24 cellular contexts compared by ENCODE assay signal in the genomic region with DNA sequence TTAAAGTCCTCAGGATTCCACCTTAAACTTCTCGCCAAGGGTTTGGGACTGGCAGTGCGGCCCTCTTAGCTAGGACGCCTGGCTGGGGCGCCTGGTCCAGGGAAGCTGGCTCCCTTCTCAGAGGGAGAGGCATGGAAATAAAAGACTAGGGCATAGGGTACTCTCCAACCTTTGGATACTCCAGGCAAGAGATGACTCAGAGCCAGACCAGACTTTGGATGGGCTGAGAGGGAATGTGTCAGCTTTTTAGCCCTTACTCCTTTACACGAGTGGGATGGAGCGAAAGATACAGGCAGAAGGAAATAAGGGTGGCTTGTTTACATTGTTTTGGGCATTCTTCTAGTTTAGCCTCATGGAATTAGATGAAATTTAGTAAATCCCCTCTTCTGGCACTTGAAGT. TPM values are rescaled to one million over a fixed set of nuclear protein-coding genes. Genes with fewer than 3 reads are reported as not detected.
DNase-seq lines count a peak whose midpoint lies in the region; TF ChIP-seq lines count a peak whose summit lies in the region.
"Had no signal": no experiment of that assay in that cellular context is flagged by ENCODE, and none has a peak within 500 bp of the region (broad histone marks: within the 10 kb centered on the region; RNA-seq: fewer than 3 reads in every experiment).

No MANE protein-coding gene starts in this region.

- no peak for TF ChIP-seq POLR2A in spleen (IDR thresholded peaks at IDR 0.05)

- peaks cover 2% of the 10 kb centered on the region for H3K27me3 Mint-ChIP-seq in HFFc6 (ENCODE audit: insufficient read depth)

- H3K4me3 ChIP-seq in brain microvascular endothelial cell (ENCODE audit: low read depth, low read length): no peak overlapping the region
- no peak overlapping the region for H3K4me3 ChIP-seq in hepatocyte
- H3K4me3 ChIP-seq in spleen: no peak overlapping the region
- no peak overlapping the region for H3K4me3 ChIP-seq in A673 (ENCODE audit: low read depth, low read length, poor library complexity, severe bottlenecking)
- H3K4me3 ChIP-seq: body of pancreas, dorsolateral prefrontal cortex, GM12878, stomach, vagina had no signal

- no peak overlapping the region for H2AFZ ChIP-seq in hepatocyte

- H3K27ac Mint-ChIP-seq in HFFc6: no peak overlapping the region
- H3K27ac Mint-ChIP-seq: CD8-positive, alpha-beta memory T cell; nephron had no signal

- in situ Hi-C loops in brain microvascular endothelial cell (cut with HindIII; ENCODE audit: low pct_ligation_motif_present, low sequenced_read_pairs): no loop called here

- WGBS in hepatocyte (ENCODE audit: low lambda C conversion rate, missing lambda C conversion rate): 89% methylated on average over 6 of the region's 6 CpGs
- WGBS in spleen, 5 donors: 94 to 98% (median 96%) methylated on average over 6 of the region's 6 CpGs

- no TSS peak for BruUV-seq in A673 (replicated peaks; lab: Mats Ljungman, UMichigan)

- CTCF ChIA-PET in A673 (lab: Charles Lee): no interaction called here

- no peaks in the 10 kb centered on the region for H3K36me3 ChIP-seq in brain microvascular endothelial cell (replicated peaks)
- no peaks in the 10 kb centered on the region for H3K36me3 ChIP-seq in hepatocyte (replicated peaks; ENCODE audit: insufficient read depth, low read depth)
- H3K36me3 ChIP-seq in spleen: no peaks in the 10 kb centered on the region
- H3K36me3 ChIP-seq in A673 (ENCODE audit: insufficient read depth, low read length, poor library complexity, severe bottlenecking): no peaks in the 10 kb centered on the region
- H3K36me3 ChIP-seq: stomach, vagina had no signal

- H4K20me1 ChIP-seq in hepatocyte (ENCODE audit: insufficient read depth, poor library complexity, severe bottlenecking): no peaks in the 10 kb centered on the region

- H3K4me1 ChIP-seq in hepatocyte (ENCODE audit: insufficient read depth): no peaks in the 10 kb centered on the region
- H3K4me1 ChIP-seq in spleen: peaks cover 0 to 13% (median 5%) of the 10 kb centered on the region in 6 donors
- no peaks in the 10 kb centered on the region for H3K4me1 ChIP-seq in A673 (ENCODE audit: insufficient read depth, low read length, poor library complexity, severe bottlenecking)
- H3K4me1 ChIP-seq: body of pancreas, stomach had no signal

- TF ChIP-seq CTCF in HFFc6 (IDR thresholded peaks at IDR 0.05): no peak
- TF ChIP-seq CTCF in brain microvascular endothelial cell (IDR thresholded peaks at IDR 0.05; ENCODE audit: low read depth, low read length, missing control alignments): no peak
- TF ChIP-seq CTCF in hepatocyte (IDR thresholded peaks at IDR 0.05; ENCODE audit: poor library complexity): no peak
- no peak for TF ChIP-seq CTCF in spleen (IDR thresholded peaks at IDR 0.05 in 8 of 11, conservative IDR thresholded peaks at IDR 0.05 in 3 of 11)
- TF ChIP-seq CTCF in A673 (conservative IDR thresholded peaks at IDR 0.05; ENCODE audit: low read depth, low read length): no peak

- H3K27me3 ChIP-seq in brain microvascular endothelial cell (replicated peaks) (no peaks in the 10 kb centered on the region), hepatocyte (no peaks in the 10 kb centered on the region), spleen (replicated peaks in 1 of 7) (peaks cover 0 to 4% (median 0%) of the 10 kb centered on the region in 7 donors), A673 (replicated peaks; ENCODE audit: insufficient read depth, low read depth, low read length, poor library complexity) (no peaks in the 10 kb centered on the region)
- H3K27me3 ChIP-seq: body of pancreas, dorsolateral prefrontal cortex, stomach, vagina had no signal

- H3K4me3 Mint-ChIP-seq in HFFc6: peak overlapping the region; percentile 20; the same call in 1 of the 2 replicates
- H3K4me3 Mint-ChIP-seq: CD8-positive, alpha-beta memory T cell; nephron had no signal

- H3K4me2 ChIP-seq in hepatocyte: no peak overlapping the region

- H3K4me1 Mint-ChIP-seq in HFFc6 (ENCODE audit: low read depth): peaks cover 30% of the 10 kb centered on the region

- H3K27ac ChIP-seq in brain microvascular endothelial cell (no peak overlapping the region), hepatocyte (no peak overlapping the region), spleen (no peak overlapping the region), A673 (ENCODE audit: low read depth, low read length, poor library complexity, severe bottlenecking) (no peak overlapping the region)
- H3K27ac ChIP-seq: body of pancreas, dorsolateral prefrontal cortex, stomach, vagina had no signal

- intact Hi-C loops in spleen (cut with DNase I; ENCODE audit: low total_unique reads) (no loop called here), A673 (cut with micrococcal nuclease; ENCODE audit: unreplicated experiment) (no loop called here)

- H3K9me3 ChIP-seq in hepatocyte (ENCODE audit: low read depth) (no peaks in the 10 kb centered on the region), spleen (no peaks in the 10 kb centered on the region), A673 (ENCODE audit: low read depth, low read length, poor library complexity, severe bottlenecking) (no peaks in the 10 kb centered on the region)
- H3K9me3 ChIP-seq: body of pancreas, stomach, vagina had no signal

- no peaks in the 10 kb centered on the region for H3K9me3 Mint-ChIP-seq in HFFc6
- H3K9me3 Mint-ChIP-seq: CD8-positive, alpha-beta memory T cell; nephron had no signal

- POLR2A ChIA-PET in A673 (lab: Charles Lee; ENCODE audit: low non-redundant PET): no interaction called here

- no peaks in the 10 kb centered on the region for H3K9me2 ChIP-seq in hepatocyte (replicated peaks; ENCODE audit: insufficient read depth)

- DNase-seq in A172 (ENCODE audit: low spot score): peak; percentile 32
- peak; percentile 13 for DNase-seq in HFFc6
- DNase-seq in brain microvascular endothelial cell: peak; percentile 36
- DNase-seq in hepatocyte (ENCODE audit: low spot score): peak; percentile 22
- DNase-seq in NCI-H2171 treated with DMSO at 0.1 percent for 48 hours (lab: John Stamatoyannopoulos, UW): no peak
- DNase-seq in spleen: no peak
- no peak for DNase-seq in OCI-M2 (lab: John Stamatoyannopoulos, UW; ENCODE audit: unreplicated experiment)
- no peak for DNase-seq in A673 (ENCODE audit: low spot score)
- DNase-seq: ACHN; activated CD4-positive, alpha-beta T cell treated with anti-CD3 and anti-CD28 coated beads for 4 hours; activated CD8-positive, alpha-beta memory T cell treated with anti-CD3 and anti-CD28 coated beads, Interleukin-2, amount 50 U/mL, for 4 hours; activated naive CD4-positive, alpha-beta T cell; body of pancreas; CD8-positive, alpha-beta memory T cell; dorsolateral prefrontal cortex; erythroblast; hypothalamus; NCI-H1930; NCI-H524; stimulated activated CD4-positive, alpha-beta T cell treated with anti-CD3 and anti-CD28 coated beads, Interleukin-15, amount 100 ng/mL, for 24 hours; stomach had no signal

- no peaks in the 10 kb centered on the region for H3K36me3 Mint-ChIP-seq in HFFc6 (ENCODE audit: low read depth)
- H3K36me3 Mint-ChIP-seq: CD8-positive, alpha-beta memory T cell had no signal

- H3K79me2 ChIP-seq in hepatocyte: no peaks in the 10 kb centered on the region

RNA-seq across cellular contexts. Expression of a gene that starts 48.2 kb away (rescaled TPM):
- 1.6 and 2.6 TPM in 2 replicates for total RNA-seq in A172 (2014; rRNA removed; shearing (Covaris generic))
- under 1 TPM in 4 of 6 experiments, not detected in 2; 0.12 to 0.26 (median 0.19) TPM for total RNA-seq in HFFc6 (2021; fragmentation: NEBNext Ultra II Directional; extraction: Animal tissue kit (Norgen Biotek cat#: 25700))
- total RNA-seq in hepatocyte (0.44 and 0.93 TPM in 2 replicates), spleen (under 1 TPM in 1 of 7 donors, not detected in 6; 0.20 TPM), A673 (2021) (0.11 and 0.24 TPM in 2 replicates)
- polyA plus RNA-seq in hepatocyte (0.17 and 0.53 TPM in 2 replicates), spleen (under 1 TPM in 2 of 3 donors, not detected in 1; 0.02 to 0.03 TPM)
- total RNA-seq: body of pancreas; CD8-positive, alpha-beta memory T cell; vagina had no signal
- polyA plus RNA-seq: CD8-positive, alpha-beta memory T cell; stomach had no signal

Comparison
In these comparisons a context has a peak if more than half of its experiments do, and no peak if none do; other contexts are left out.
1. DNase-seq: peak in A172 (single experiment), HFFc6 (single experiment), brain microvascular endothelial cell (single experiment) and hepatocyte (single experiment); none in NCI-H2171 treated with DMSO at 0.1 percent for 48 hours (single experiment), spleen (single experiment), OCI-M2 (single experiment) and A673 (single experiment).